Comparison of ENCODE assay signal across 8 cellular contexts in the genomic region with DNA sequence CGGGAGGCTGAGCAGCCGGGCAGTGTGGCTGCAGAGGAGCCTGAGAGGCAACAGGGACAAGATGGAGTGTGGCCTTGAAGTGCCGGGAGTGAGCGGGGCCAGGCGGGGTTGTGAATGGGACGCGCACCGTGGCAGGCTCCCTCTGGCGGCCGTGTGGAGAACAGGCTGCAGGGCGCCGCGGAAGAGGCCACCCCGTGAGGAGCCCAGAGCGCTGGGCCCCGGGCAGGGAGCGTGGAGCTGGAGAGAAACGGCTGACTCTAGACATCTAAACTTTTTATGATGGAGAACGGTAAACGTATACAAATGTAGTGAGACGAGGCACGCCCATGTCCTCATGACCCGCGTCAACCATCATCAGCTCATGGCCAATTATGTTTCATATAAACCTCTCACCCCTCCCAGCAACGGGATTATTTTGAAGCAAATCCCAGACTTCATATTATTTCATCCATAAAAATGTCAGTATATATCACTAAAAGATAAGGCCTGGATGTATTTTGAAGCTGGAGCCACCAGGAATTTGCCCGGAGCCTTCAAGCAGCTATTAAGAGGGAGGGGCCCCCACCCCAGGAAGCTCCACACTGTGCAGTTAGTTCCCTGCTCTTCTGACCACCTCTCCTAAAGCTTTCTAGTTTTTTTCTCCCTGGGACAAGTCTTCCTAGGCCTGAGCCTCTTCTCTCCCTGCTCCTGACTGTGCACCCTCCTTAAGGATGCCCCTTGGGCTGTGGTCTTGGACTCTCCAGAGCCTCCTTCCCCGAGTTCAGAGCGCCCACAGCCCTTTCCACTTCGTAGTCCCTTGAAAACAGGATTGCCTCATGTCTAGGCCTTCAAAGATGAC.
DNase-seq lines count a peak whose midpoint lies in the region; ATAC-seq lines count a peak whose summit lies in the region.

No MANE protein-coding gene starts in this region.

- DNase-seq in ELF-1 (ENCODE audit: low read depth, low spot score) (peak; percentile 93), NCI-H69 (lab: John Stamatoyannopoulos, UW) (peak; percentile 90), dermis blood vessel endothelial cell (peak; percentile 89), medulla oblongata (ENCODE audit: extremely low spot score) (peak; percentile 78)
- DNase-seq in activated CD4-positive, alpha-beta T cell treated with anti-CD3 and anti-CD28 coated beads, Interleukin-2, amount 50 U/mL, for 24 hours (ENCODE audit: low read depth in 1 of 2, low spot score in 1 of 2): peak; percentile 59 to 68
- peak; percentile 55 to 57 (median 56) for DNase-seq in stimulated activated CD4-positive, alpha-beta T cell treated with anti-CD3 and anti-CD28 coated beads, TNF-alpha, amount 100 ng/mL, for 4 hours (ENCODE audit: low read depth in 3 of 3)

- ATAC-seq in HG02981 (IDR thresholded peaks at IDR 0.05; ENCODE audit: unreplicated experiment) (peak; percentile 54), GM18873 (IDR thresholded peaks at IDR 0.05; ENCODE audit: low FRiP score, unreplicated experiment) (no peak)
